Comparison of ENCODE assay signal across 1 cellular context in the genomic region with DNA sequence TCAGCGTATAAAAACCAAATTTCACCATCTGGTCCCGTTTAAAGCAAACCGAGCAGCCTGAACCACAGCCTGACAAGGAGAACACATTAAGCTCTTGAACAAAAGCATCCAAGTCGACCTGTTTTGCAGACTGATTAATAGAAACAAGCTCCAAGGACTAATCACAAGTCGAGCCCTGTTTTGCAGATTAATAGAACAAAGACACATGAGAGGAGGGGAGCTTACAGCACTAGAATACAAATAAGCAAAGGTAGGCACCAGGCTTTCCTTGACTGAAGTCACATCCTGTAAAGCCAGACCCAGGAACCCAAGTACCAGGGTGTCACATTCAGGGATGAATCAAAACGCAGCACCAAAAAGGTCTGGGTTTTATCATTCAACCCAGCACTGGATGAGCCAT.
TF ChIP-seq lines count a peak whose summit lies in the region.

No MANE protein-coding gene starts in this region.

TF ChIP-seq in GM23338, 12 proteins besides CTCF, POLR2A, EP300 and RAD21 (continued from another document):
- TF ChIP-seq, protein P1, sequence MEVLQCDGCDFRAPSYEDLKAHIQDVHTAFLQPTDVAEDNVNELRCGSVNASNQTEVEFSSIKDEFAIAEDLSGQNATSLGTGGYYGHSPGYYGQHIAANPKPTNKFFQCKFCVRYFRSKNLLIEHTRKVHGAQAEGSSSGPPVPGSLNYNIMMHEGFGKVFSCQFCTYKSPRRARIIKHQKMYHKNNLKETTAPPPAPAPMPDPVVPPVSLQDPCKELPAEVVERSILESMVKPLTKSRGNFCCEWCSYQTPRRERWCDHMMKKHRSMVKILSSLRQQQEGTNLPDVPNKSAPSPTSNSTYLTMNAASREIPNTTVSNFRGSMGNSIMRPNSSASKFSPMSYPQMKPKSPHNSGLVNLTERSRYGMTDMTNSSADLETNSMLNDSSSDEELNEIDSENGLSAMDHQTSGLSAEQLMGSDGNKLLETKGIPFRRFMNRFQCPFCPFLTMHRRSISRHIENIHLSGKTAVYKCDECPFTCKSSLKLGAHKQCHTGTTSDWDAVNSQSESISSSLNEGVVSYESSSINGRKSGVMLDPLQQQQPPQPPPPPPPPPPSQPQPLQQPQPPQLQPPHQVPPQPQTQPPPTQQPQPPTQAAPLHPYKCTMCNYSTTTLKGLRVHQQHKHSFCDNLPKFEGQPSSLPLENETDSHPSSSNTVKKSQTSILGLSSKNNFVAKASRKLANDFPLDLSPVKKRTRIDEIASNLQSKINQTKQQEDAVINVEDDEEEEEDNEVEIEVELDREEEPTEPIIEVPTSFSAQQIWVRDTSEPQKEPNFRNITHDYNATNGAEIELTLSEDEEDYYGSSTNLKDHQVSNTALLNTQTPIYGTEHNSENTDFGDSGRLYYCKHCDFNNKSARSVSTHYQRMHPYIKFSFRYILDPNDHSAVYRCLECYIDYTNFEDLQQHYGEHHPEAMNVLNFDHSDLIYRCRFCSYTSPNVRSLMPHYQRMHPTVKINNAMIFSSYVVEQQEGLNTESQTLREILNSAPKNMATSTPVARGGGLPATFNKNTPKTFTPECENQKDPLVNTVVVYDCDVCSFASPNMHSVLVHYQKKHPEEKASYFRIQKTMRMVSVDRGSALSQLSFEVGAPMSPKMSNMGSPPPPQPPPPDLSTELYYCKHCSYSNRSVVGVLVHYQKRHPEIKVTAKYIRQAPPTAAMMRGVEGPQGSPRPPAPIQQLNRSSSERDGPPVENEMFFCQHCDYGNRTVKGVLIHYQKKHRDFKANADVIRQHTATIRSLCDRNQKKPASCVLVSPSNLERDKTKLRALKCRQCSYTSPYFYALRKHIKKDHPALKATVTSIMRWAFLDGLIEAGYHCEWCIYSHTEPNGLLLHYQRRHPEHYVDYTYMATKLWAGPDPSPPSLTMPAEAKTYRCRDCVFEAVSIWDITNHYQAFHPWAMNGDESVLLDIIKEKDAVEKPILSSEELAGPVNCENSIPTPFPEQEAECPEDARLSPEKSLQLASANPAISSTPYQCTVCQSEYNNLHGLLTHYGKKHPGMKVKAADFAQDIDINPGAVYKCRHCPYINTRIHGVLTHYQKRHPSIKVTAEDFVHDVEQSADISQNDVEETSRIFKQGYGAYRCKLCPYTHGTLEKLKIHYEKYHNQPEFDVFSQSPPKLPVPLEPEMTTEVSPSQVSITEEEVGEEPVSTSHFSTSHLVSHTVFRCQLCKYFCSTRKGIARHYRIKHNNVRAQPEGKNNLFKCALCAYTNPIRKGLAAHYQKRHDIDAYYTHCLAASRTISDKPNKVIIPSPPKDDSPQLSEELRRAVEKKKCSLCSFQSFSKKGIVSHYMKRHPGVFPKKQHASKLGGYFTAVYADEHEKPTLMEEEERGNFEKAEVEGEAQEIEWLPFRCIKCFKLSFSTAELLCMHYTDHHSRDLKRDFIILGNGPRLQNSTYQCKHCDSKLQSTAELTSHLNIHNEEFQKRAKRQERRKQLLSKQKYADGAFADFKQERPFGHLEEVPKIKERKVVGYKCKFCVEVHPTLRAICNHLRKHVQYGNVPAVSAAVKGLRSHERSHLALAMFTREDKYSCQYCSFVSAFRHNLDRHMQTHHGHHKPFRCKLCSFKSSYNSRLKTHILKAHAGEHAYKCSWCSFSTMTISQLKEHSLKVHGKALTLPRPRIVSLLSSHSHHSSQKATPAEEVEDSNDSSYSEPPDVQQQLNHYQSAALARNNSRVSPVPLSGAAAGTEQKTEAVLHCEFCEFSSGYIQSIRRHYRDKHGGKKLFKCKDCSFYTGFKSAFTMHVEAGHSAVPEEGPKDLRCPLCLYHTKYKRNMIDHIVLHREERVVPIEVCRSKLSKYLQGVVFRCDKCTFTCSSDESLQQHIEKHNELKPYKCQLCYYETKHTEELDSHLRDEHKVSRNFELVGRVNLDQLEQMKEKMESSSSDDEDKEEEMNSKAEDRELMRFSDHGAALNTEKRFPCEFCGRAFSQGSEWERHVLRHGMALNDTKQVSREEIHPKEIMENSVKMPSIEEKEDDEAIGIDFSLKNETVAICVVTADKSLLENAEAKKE (CRISPR knock-in tag; IDR thresholded peaks at IDR 0.05) = no peak
- TF ChIP-seq EZH2 (IDR thresholded peaks at IDR 0.05; ENCODE audit: low read depth, unreplicated experiment) (no peak), POLR2AphosphoS5 (IDR thresholded peaks at IDR 0.05; ENCODE audit: low read depth) (no peak)
- TF ChIP-seq, protein P2, sequence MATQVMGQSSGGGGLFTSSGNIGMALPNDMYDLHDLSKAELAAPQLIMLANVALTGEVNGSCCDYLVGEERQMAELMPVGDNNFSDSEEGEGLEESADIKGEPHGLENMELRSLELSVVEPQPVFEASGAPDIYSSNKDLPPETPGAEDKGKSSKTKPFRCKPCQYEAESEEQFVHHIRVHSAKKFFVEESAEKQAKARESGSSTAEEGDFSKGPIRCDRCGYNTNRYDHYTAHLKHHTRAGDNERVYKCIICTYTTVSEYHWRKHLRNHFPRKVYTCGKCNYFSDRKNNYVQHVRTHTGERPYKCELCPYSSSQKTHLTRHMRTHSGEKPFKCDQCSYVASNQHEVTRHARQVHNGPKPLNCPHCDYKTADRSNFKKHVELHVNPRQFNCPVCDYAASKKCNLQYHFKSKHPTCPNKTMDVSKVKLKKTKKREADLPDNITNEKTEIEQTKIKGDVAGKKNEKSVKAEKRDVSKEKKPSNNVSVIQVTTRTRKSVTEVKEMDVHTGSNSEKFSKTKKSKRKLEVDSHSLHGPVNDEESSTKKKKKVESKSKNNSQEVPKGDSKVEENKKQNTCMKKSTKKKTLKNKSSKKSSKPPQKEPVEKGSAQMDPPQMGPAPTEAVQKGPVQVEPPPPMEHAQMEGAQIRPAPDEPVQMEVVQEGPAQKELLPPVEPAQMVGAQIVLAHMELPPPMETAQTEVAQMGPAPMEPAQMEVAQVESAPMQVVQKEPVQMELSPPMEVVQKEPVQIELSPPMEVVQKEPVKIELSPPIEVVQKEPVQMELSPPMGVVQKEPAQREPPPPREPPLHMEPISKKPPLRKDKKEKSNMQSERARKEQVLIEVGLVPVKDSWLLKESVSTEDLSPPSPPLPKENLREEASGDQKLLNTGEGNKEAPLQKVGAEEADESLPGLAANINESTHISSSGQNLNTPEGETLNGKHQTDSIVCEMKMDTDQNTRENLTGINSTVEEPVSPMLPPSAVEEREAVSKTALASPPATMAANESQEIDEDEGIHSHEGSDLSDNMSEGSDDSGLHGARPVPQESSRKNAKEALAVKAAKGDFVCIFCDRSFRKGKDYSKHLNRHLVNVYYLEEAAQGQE (IDR thresholded peaks at IDR 0.05; ENCODE audit: unreplicated experiment) = no peak
- TF ChIP-seq, protein P3, sequence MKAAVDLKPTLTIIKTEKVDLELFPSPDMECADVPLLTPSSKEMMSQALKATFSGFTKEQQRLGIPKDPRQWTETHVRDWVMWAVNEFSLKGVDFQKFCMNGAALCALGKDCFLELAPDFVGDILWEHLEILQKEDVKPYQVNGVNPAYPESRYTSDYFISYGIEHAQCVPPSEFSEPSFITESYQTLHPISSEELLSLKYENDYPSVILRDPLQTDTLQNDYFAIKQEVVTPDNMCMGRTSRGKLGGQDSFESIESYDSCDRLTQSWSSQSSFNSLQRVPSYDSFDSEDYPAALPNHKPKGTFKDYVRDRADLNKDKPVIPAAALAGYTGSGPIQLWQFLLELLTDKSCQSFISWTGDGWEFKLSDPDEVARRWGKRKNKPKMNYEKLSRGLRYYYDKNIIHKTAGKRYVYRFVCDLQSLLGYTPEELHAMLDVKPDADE (IDR thresholded peaks at IDR 0.05) = no peak
